24 cellular contexts compared by ENCODE assay signal in genomic region chr5:106739127-106739526, GRCh38.
"Had no signal": no experiment of that assay in that cellular context is flagged by ENCODE, and none has a peak within 500 bp of the region (broad histone marks: within the 10 kb centered on the region; RNA-seq: fewer than 3 reads in every experiment).

No MANE protein-coding gene starts in this region.

- H3K4me3 Mint-ChIP-seq: mesothelial cell of epicardium; naive thymus-derived CD4-positive, alpha-beta T cell; nephron; neural progenitor cell; stimulated activated memory B cell treated with anti-CD40 and anti-IgM and Interleukin-4, amounts not matched to agents 10 μg/mL and 1 μg/mL and 100 μg/mL, for 72 hours had no signal

- H3K27me3 ChIP-seq: esophagus squamous epithelium, left lung, neural progenitor cell, right atrium auricular region, sigmoid colon, transverse colon, upper lobe of right lung had no signal

- H3K4me1 ChIP-seq: esophagus squamous epithelium, left lung, neural progenitor cell, prostate gland, right atrium auricular region, sigmoid colon, transverse colon, upper lobe of right lung, uterus had no signal

- H3K27ac ChIP-seq: coronary artery, esophagus squamous epithelium, left lung, neural progenitor cell, prostate gland, right atrium auricular region, sigmoid colon, thoracic aorta, transverse colon, upper lobe of right lung, uterus had no signal

- H3K27ac Mint-ChIP-seq: mesothelial cell of epicardium; naive thymus-derived CD4-positive, alpha-beta T cell; nephron; neural progenitor cell; stimulated activated memory B cell treated with anti-CD40 and anti-IgM and Interleukin-4, amounts not matched to agents 10 μg/mL and 1 μg/mL and 100 μg/mL, for 72 hours had no signal

- ATAC-seq: left cardiac atrium; left lung; naive thymus-derived CD4-positive, alpha-beta T cell; stimulated activated memory B cell treated with anti-CD40 and anti-IgM and Interleukin-4, amounts not matched to agents 10 μg/mL and 1 μg/mL and 100 μg/mL, for 72 hours; stimulated activated naive CD8-positive, alpha-beta T cell treated with anti-CD3 and anti-CD28 coated beads, Interleukin-15, Interleukin-2, amounts not matched to agents 100 U/mL and 50 U/mL, for 24 hours; upper lobe of right lung had no signal

- H3K4me2 ChIP-seq: neural progenitor cell had no signal

- H3K9me3 ChIP-seq: prostate gland, sigmoid colon, thoracic aorta, transverse colon, upper lobe of right lung, uterus had no signal

- H3K9ac ChIP-seq: neural progenitor cell had no signal

- H3K4me3 ChIP-seq: coronary artery, esophagus squamous epithelium, left lung, neural progenitor cell, prostate gland, right atrium auricular region, sigmoid colon, thoracic aorta, transverse colon, upper lobe of right lung, uterus had no signal

- H3K36me3 Mint-ChIP-seq: naive thymus-derived CD4-positive, alpha-beta T cell; stimulated activated memory B cell treated with anti-CD40 and anti-IgM and Interleukin-4, amounts not matched to agents 10 μg/mL and 1 μg/mL and 100 μg/mL, for 72 hours had no signal

- H3K4me1 Mint-ChIP-seq: naive thymus-derived CD4-positive, alpha-beta T cell; nephron; neural progenitor cell; stimulated activated memory B cell treated with anti-CD40 and anti-IgM and Interleukin-4, amounts not matched to agents 10 μg/mL and 1 μg/mL and 100 μg/mL, for 72 hours had no signal

- DNase-seq: dermis blood vessel endothelial cell; effector memory CD4-positive, alpha-beta T cell; erythroblast; esophagus squamous epithelium; foreskin melanocyte; head of caudate nucleus; left cardiac atrium; left lung; mesenchymal stem cell; naive thymus-derived CD4-positive, alpha-beta T cell; sigmoid colon; stimulated activated CD4-positive, alpha-beta T cell treated with anti-CD3 and anti-CD28 coated beads, Interleukin-4, amount 100 ng/mL, for 4 hours; stimulated activated naive CD8-positive, alpha-beta T cell treated with anti-CD3 and anti-CD28 coated beads, Interleukin-15, Interleukin-2, amounts not matched to agents 100 U/mL and 50 U/mL, for 24 hours; transverse colon; upper lobe of right lung; uterus had no signal

- H3K36me3 ChIP-seq: esophagus squamous epithelium, left lung, neural progenitor cell, prostate gland, right atrium auricular region, sigmoid colon, thoracic aorta, transverse colon, upper lobe of right lung, uterus had no signal

- H2AFZ ChIP-seq: neural progenitor cell had no signal

- H3K27me3 Mint-ChIP-seq: naive thymus-derived CD4-positive, alpha-beta T cell; stimulated activated memory B cell treated with anti-CD40 and anti-IgM and Interleukin-4, amounts not matched to agents 10 μg/mL and 1 μg/mL and 100 μg/mL, for 72 hours had no signal
